ENCODE assay signal across 1 cellular context in the genomic region with DNA sequence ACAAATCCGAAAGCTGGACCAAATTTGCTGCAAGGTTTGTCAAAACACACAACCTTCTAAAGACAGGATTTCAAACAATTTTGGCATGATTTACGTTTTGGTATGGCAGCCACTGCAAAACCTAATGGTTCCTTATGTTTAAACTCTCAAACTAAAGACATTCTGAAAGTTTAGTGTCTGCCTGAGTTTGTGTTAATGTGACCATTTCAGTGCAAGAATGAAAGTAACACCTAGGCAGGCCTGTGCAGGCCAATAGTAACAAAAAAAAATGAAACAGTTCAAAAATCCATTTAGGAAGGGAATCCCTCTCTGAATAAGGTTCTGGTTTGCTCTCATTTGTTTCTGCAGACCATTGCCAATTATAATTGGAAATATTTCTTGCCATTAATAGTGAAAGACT.
TF ChIP-seq lines count a peak whose summit lies in the region.

No MANE protein-coding gene starts in this region.

TF ChIP-seq in H1, 55 proteins besides CTCF, POLR2A, EP300 and RAD21:
- TF ChIP-seq SIRT6 (IDR thresholded peaks at IDR 0.05; ENCODE audit: low read length) = no peak
- no peak for TF ChIP-seq POLR2AphosphoS5 (IDR thresholded peaks at IDR 0.05; ENCODE audit: low read depth, low read length)
- TF ChIP-seq CTBP2 (IDR thresholded peaks at IDR 0.05; ENCODE audit: borderline replicate concordance, insufficient read depth, insufficient read length, low read length) = no peak
- no peak for TF ChIP-seq NRF1 (IDR thresholded peaks at IDR 0.05; ENCODE audit: low read depth, low read length)
- TF ChIP-seq ZNF274 (IDR thresholded peaks at IDR 0.05; ENCODE audit: borderline replicate concordance, extremely low read depth, low read length) = no peak
- TF ChIP-seq ATF3 (IDR thresholded peaks at IDR 0.05; ENCODE audit: insufficient read depth, low read depth, low read length) = no peak
- TF ChIP-seq, protein P1, sequence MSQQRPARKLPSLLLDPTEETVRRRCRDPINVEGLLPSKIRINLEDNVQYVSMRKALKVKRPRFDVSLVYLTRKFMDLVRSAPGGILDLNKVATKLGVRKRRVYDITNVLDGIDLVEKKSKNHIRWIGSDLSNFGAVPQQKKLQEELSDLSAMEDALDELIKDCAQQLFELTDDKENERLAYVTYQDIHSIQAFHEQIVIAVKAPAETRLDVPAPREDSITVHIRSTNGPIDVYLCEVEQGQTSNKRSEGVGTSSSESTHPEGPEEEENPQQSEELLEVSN (IDR thresholded peaks at IDR 0.05) = no peak
- no peak for TF ChIP-seq BACH1 (IDR thresholded peaks at IDR 0.05; ENCODE audit: low read length)
